29 cellular contexts compared by ENCODE assay signal in genomic region chr7:156153590-156153989, GRCh38.
"Had no signal": no experiment of that assay in that cellular context is flagged by ENCODE, and none has a peak within 500 bp of the region (broad histone marks: within the 10 kb centered on the region; RNA-seq: fewer than 3 reads in every experiment).

No MANE protein-coding gene starts in this region.

- H3K9ac ChIP-seq: parathyroid adenoma had no signal

- H3K27me3 ChIP-seq: ovary, right lobe of liver, stomach, thyroid gland, tibial nerve, upper lobe of left lung, uterus had no signal

- H3K36me3 Mint-ChIP-seq: naive thymus-derived CD8-positive, alpha-beta T cell; natural killer cell treated with Interleukin-12 subunit alpha and Interleukin-12 subunit beta and Interleukin-15 and Interleukin-18, amount 100 ng/mL, for 72 hours; stimulated activated naive B cell treated with anti-CD40 and anti-IgM and Interleukin-4, amounts not matched to agents 10 μg/mL and 1 μg/mL and 100 μg/mL, for 72 hours had no signal

- ATAC-seq: naive thymus-derived CD8-positive, alpha-beta T cell; natural killer cell treated with Interleukin-12 subunit alpha and Interleukin-12 subunit beta and Interleukin-15 and Interleukin-18, amount 100 ng/mL, for 72 hours; psoas muscle; right cardiac atrium; right lobe of liver; stimulated activated effector memory CD8-positive, alpha-beta T cell treated with anti-CD3 and anti-CD28 coated beads, Interleukin-12 subunit alpha, Interleukin-12 subunit beta, amount 100 ng/mL, for 72 hours; stimulated activated naive B cell treated with anti-CD40 and anti-IgM and Interleukin-4, amounts not matched to agents 10 μg/mL and 1 μg/mL and 100 μg/mL, for 72 hours had no signal

- H3K36me3 ChIP-seq: ovary, right lobe of liver, sigmoid colon, stomach, thoracic aorta, thyroid gland, tibial nerve, upper lobe of left lung, uterus had no signal

- H3K4me3 Mint-ChIP-seq: naive thymus-derived CD8-positive, alpha-beta T cell; natural killer cell treated with Interleukin-12 subunit alpha and Interleukin-12 subunit beta and Interleukin-15 and Interleukin-18, amount 100 ng/mL, for 72 hours; nephron progenitor cell; neural crest cell; stimulated activated effector memory CD8-positive, alpha-beta T cell treated with anti-CD3 and anti-CD28 coated beads, Interleukin-12 subunit alpha, Interleukin-12 subunit beta, amount 100 ng/mL, for 72 hours; stimulated activated naive B cell treated with anti-CD40 and anti-IgM and Interleukin-4, amounts not matched to agents 10 μg/mL and 1 μg/mL and 100 μg/mL, for 72 hours; stimulated activated naive CD8-positive, alpha-beta T cell treated with anti-CD3 and anti-CD28 coated beads, Interleukin-15, Interleukin-2, amounts not matched to agents 100 ng/mL and 50 ng/mL, for 24 hours had no signal

- H3K4me1 Mint-ChIP-seq: stimulated activated effector memory CD8-positive, alpha-beta T cell treated with anti-CD3 and anti-CD28 coated beads, Interleukin-12 subunit alpha, Interleukin-12 subunit beta, amount 100 ng/mL, for 72 hours; stimulated activated naive B cell treated with anti-CD40 and anti-IgM and Interleukin-4, amounts not matched to agents 10 μg/mL and 1 μg/mL and 100 μg/mL, for 72 hours had no signal

- H3K9me3 Mint-ChIP-seq: naive thymus-derived CD8-positive, alpha-beta T cell; natural killer cell treated with Interleukin-12 subunit alpha and Interleukin-12 subunit beta and Interleukin-15 and Interleukin-18, amount 100 ng/mL, for 72 hours; neural crest cell; stimulated activated effector memory CD8-positive, alpha-beta T cell treated with anti-CD3 and anti-CD28 coated beads, Interleukin-12 subunit alpha, Interleukin-12 subunit beta, amount 100 ng/mL, for 72 hours had no signal

- H3K9me3 ChIP-seq: ovary, psoas muscle, right lobe of liver, sigmoid colon, stomach, thoracic aorta, thyroid gland, tibial nerve, upper lobe of left lung, uterus had no signal

- H3K27ac ChIP-seq: ovary, parathyroid adenoma, psoas muscle, right lobe of liver, sigmoid colon, stomach, thoracic aorta, thyroid gland, tibial nerve, upper lobe of left lung, uterus had no signal

- H3K4me1 ChIP-seq: parathyroid adenoma, psoas muscle, right lobe of liver, sigmoid colon, stomach, thyroid gland, tibial nerve, upper lobe of left lung, uterus had no signal

- H3K27me3 Mint-ChIP-seq: stimulated activated naive B cell treated with anti-CD40 and anti-IgM and Interleukin-4, amounts not matched to agents 10 μg/mL and 1 μg/mL and 100 μg/mL, for 72 hours; stimulated activated naive CD8-positive, alpha-beta T cell treated with anti-CD3 and anti-CD28 coated beads, Interleukin-15, Interleukin-2, amounts not matched to agents 100 ng/mL and 50 ng/mL, for 24 hours had no signal

- FAIRE-seq: small intestine had no signal

- H3K27ac Mint-ChIP-seq: naive thymus-derived CD8-positive, alpha-beta T cell; natural killer cell treated with Interleukin-12 subunit alpha and Interleukin-12 subunit beta and Interleukin-15 and Interleukin-18, amount 100 ng/mL, for 72 hours; nephron progenitor cell; progenitor cell of endocrine pancreas; stimulated activated effector memory CD8-positive, alpha-beta T cell treated with anti-CD3 and anti-CD28 coated beads, Interleukin-12 subunit alpha, Interleukin-12 subunit beta, amount 100 ng/mL, for 72 hours; stimulated activated naive B cell treated with anti-CD40 and anti-IgM and Interleukin-4, amounts not matched to agents 10 μg/mL and 1 μg/mL and 100 μg/mL, for 72 hours; stimulated activated naive CD8-positive, alpha-beta T cell treated with anti-CD3 and anti-CD28 coated beads, Interleukin-15, Interleukin-2, amounts not matched to agents 100 ng/mL and 50 ng/mL, for 24 hours had no signal

- DNase-seq: naive thymus-derived CD8-positive, alpha-beta T cell; nephron progenitor cell; occipital lobe; ovary; posterior cingulate gyrus; psoas muscle; right cardiac atrium; right lobe of liver; sigmoid colon; small intestine; stimulated activated CD4-positive, alpha-beta T cell treated with anti-CD3 and anti-CD28 coated beads, Interleukin-15, amount 100 ng/mL, for 24 hours; stimulated activated CD4-positive, alpha-beta T cell treated with anti-CD3 and anti-CD28 coated beads, Interleukin-2, amount 100 ng/mL, for 24 hours; stimulated activated CD4-positive, alpha-beta T cell treated with anti-CD3 and anti-CD28 coated beads, Interleukin-2, amount 100 ng/mL, for 48 hours; stimulated activated CD4-positive, alpha-beta T cell treated with anti-CD3 and anti-CD28 coated beads, Interleukin-4, amount 100 ng/mL, for 24 hours; stimulated activated naive B cell treated with anti-CD40 and anti-IgM and Interleukin-4, amounts not matched to agents 10 μg/mL and 1 μg/mL and 100 μg/mL, for 72 hours; stimulated activated naive CD4-positive, alpha-beta T cell treated with Interleukin-2 at 50 U/mL for 16 hours; stomach; thyroid gland; trophoblast cell; upper lobe of left lung; uterus had no signal

- H3K4me3 ChIP-seq: ovary, psoas muscle, right lobe of liver, sigmoid colon, stomach, thoracic aorta, thyroid gland, tibial nerve, upper lobe of left lung, uterus had no signal
